Comparison of ENCODE assay signal across 8 cellular contexts in genomic region chr9:88388886-88389617, GRCh38.
DNase-seq lines count a peak whose midpoint lies in the region; ATAC-seq lines count a peak whose summit lies in the region.

No MANE protein-coding gene starts in this region.

- peak overlapping the region; percentile 96 for H3K27ac ChIP-seq in epithelial cell of prostate

- peaks cover 28% of the 10 kb centered on the region for H3K4me1 Mint-ChIP-seq in stimulated activated memory B cell treated with anti-CD40 and anti-IgM and Interleukin-4, amounts not matched to agents 10 μg/mL and 1 μg/mL and 100 μg/mL, for 72 hours

- peak overlapping the region; percentile 89 for H3K4me3 Mint-ChIP-seq in stimulated activated memory B cell treated with anti-CD40 and anti-IgM and Interleukin-4, amounts not matched to agents 10 μg/mL and 1 μg/mL and 100 μg/mL, for 72 hours

- peak overlapping the region; percentile 79 for H3K27ac Mint-ChIP-seq in stimulated activated memory B cell treated with anti-CD40 and anti-IgM and Interleukin-4, amounts not matched to agents 10 μg/mL and 1 μg/mL and 100 μg/mL, for 72 hours

- ATAC-seq in GM18858 (IDR thresholded peaks at IDR 0.05; ENCODE audit: unreplicated experiment) (peak; percentile 12), HG03064 (IDR thresholded peaks at IDR 0.05; ENCODE audit: low read depth, unreplicated experiment) (peak; percentile 13)
- ATAC-seq in stimulated activated memory B cell treated with anti-CD40 and anti-IgM and Interleukin-4, amounts not matched to agents 10 μg/mL and 1 μg/mL and 100 μg/mL, for 72 hours, result peak; percentile 66

- H3K36me3 Mint-ChIP-seq in stimulated activated memory B cell treated with anti-CD40 and anti-IgM and Interleukin-4, amounts not matched to agents 10 μg/mL and 1 μg/mL and 100 μg/mL, for 72 hours, result no peaks in the 10 kb centered on the region

- no peaks in the 10 kb centered on the region for H3K9me3 Mint-ChIP-seq in stimulated activated memory B cell treated with anti-CD40 and anti-IgM and Interleukin-4, amounts not matched to agents 10 μg/mL and 1 μg/mL and 100 μg/mL, for 72 hours

- DNase-seq in AG08395 (ENCODE audit: low spot score) (peak; percentile 70), NCI-H345 treated with DMSO at 0.1 percent for 48 hours (lab: John Stamatoyannopoulos, UW; ENCODE audit: unreplicated experiment) (peak; percentile 25), epithelial cell of prostate (ENCODE audit: low read depth, low spot score) (no peak), midbrain (lab: John Stamatoyannopoulos, UW) (peak; percentile 57)
- DNase-seq in activated CD8-positive, alpha-beta memory T cell treated with anti-CD3 and anti-CD28 coated beads for 4 hours (ENCODE audit: low read depth in 2 of 2), result peak; percentile 4 to 5

- H3K27me3 Mint-ChIP-seq in stimulated activated memory B cell treated with anti-CD40 and anti-IgM and Interleukin-4, amounts not matched to agents 10 μg/mL and 1 μg/mL and 100 μg/mL, for 72 hours, result no peaks in the 10 kb centered on the region

Comparison
In these comparisons a context has a peak if more than half of its experiments do, and no peak if none do; other contexts are left out.
1. ATAC-seq: peak in every context shown above with its lines; median percentile 66 in stimulated activated memory B cell treated with anti-CD40 and anti-IgM and Interleukin-4, amounts not matched to agents 10 μg/mL and 1 μg/mL and 100 μg/mL, for 72 hours; 13 in HG03064; 12 in GM18858.